In genomic region chr4:107600993-107601392, GRCh38 we compare ENCODE assay signal across 17 cellular contexts.
"Had no signal": no experiment of that assay in that cellular context is flagged by ENCODE, and none has a peak within 500 bp of the region (broad histone marks: within the 10 kb centered on the region; RNA-seq: fewer than 3 reads in every experiment).

No MANE protein-coding gene starts in this region.

- H3K4me3 Mint-ChIP-seq: activated CD4-positive, alpha-beta T cell treated with anti-CD3 and anti-CD28 coated beads, Interleukin-2, amount 10 ng/mL, durations not matched to agents 7 days and 5 days; activated naive CD8-positive, alpha-beta T cell treated with anti-CD3 and anti-CD28 coated beads for 36 hours; endodermal cell; naive thymus-derived CD8-positive, alpha-beta T cell had no signal

- H3K27ac Mint-ChIP-seq: activated CD4-positive, alpha-beta T cell treated with anti-CD3 and anti-CD28 coated beads, Interleukin-2, amount 10 ng/mL, durations not matched to agents 7 days and 5 days; activated naive CD8-positive, alpha-beta T cell treated with anti-CD3 and anti-CD28 coated beads for 36 hours; naive thymus-derived CD8-positive, alpha-beta T cell had no signal

- H3K4me3 ChIP-seq: gastrocnemius medialis, heart right ventricle, lower lobe of right lung, right atrium auricular region, transverse colon had no signal

- H3K27me3 Mint-ChIP-seq: activated naive CD8-positive, alpha-beta T cell treated with anti-CD3 and anti-CD28 coated beads for 36 hours had no signal

- H3K36me3 Mint-ChIP-seq: activated naive CD8-positive, alpha-beta T cell treated with anti-CD3 and anti-CD28 coated beads for 36 hours; naive thymus-derived CD8-positive, alpha-beta T cell had no signal

- H3K27me3 ChIP-seq: gastrocnemius medialis, heart right ventricle, right atrium auricular region, transverse colon had no signal

- H3K9me3 Mint-ChIP-seq: activated CD4-positive, alpha-beta T cell treated with anti-CD3 and anti-CD28 coated beads, Interleukin-2, amount 10 ng/mL, durations not matched to agents 7 days and 5 days; activated naive CD8-positive, alpha-beta T cell treated with anti-CD3 and anti-CD28 coated beads for 36 hours; endodermal cell had no signal

- H3K4me1 Mint-ChIP-seq: activated CD4-positive, alpha-beta T cell treated with anti-CD3 and anti-CD28 coated beads, Interleukin-2, amount 10 ng/mL, durations not matched to agents 7 days and 5 days; activated naive CD8-positive, alpha-beta T cell treated with anti-CD3 and anti-CD28 coated beads for 36 hours; naive thymus-derived CD8-positive, alpha-beta T cell had no signal

- ATAC-seq: gastrocnemius medialis; heart right ventricle; left colon; lower lobe of right lung; naive thymus-derived CD8-positive, alpha-beta T cell; stimulated activated naive CD8-positive, alpha-beta T cell treated with anti-CD3 and anti-CD28 coated beads, Interleukin-15, Interleukin-2, amounts not matched to agents 100 U/mL and 50 U/mL, for 24 hours had no signal

- H3K36me3 ChIP-seq: gastrocnemius medialis, heart right ventricle, lower lobe of right lung, right atrium auricular region, transverse colon had no signal

- H3K4me1 ChIP-seq: gastrocnemius medialis, heart right ventricle, lower lobe of right lung, right atrium auricular region had no signal

- H3K27ac ChIP-seq: gastrocnemius medialis, heart right ventricle, lower lobe of right lung, right atrium auricular region, transverse colon had no signal

- DNase-seq: activated CD4-positive, alpha-beta T cell treated with anti-CD3 and anti-CD28 coated beads, Interleukin-2, amount 10 ng/mL, durations not matched to agents 7 days and 5 days; activated CD8-positive, alpha-beta memory T cell treated with anti-CD3 and anti-CD28 coated beads for 24 hours; activated naive CD8-positive, alpha-beta T cell treated with anti-CD3 and anti-CD28 coated beads for 36 hours; aorta; endodermal cell; gastrocnemius medialis; heart right ventricle; left colon; lower lobe of right lung; naive thymus-derived CD8-positive, alpha-beta T cell; small intestine; stimulated activated CD4-positive, alpha-beta T cell treated with anti-CD3 and anti-CD28 coated beads, Interleukin-4, amount 100 ng/mL, for 4 hours; stimulated activated CD8-positive, alpha-beta memory T cell treated with anti-CD3 and anti-CD28 coated beads, Interleukin-4, amount 100 ng/mL, for 48 hours; stimulated activated naive CD8-positive, alpha-beta T cell treated with anti-CD3 and anti-CD28 coated beads, Interleukin-15, Interleukin-2, amounts not matched to agents 100 U/mL and 50 U/mL, for 24 hours; SW 1271; transverse colon had no signal

- H3K9me3 ChIP-seq: gastrocnemius medialis, heart right ventricle, lower lobe of right lung, right atrium auricular region, transverse colon had no signal
